ENCODE assay signal across 1 cellular context in the genomic region with DNA sequence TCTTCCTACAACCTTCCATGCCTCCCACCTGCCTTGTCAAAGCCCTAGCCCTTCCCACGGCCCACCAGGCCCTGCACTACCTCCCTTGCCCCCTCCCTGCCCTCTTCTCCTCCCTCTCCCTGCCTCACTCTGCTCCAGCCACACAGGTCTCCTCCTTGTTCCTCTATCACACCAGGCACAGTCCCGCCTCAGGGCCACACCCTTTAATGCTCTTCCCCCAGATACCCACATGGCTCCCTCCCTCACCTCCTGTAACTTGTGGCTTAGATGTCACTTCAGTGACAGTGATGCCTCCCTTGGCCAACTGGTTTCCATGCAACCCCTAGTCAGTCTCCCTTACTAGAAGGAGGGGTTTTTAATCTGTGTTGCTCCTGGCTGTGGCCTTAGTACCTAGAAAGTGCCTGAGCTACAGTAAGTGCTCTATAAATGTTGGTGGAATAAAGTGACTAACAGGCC.
TF ChIP-seq lines count a peak whose summit lies in the region.

No MANE protein-coding gene starts in this region.

TF ChIP-seq in GM23338, 12 proteins besides CTCF, POLR2A, EP300 and RAD21 (continued from another document):
- TF ChIP-seq, protein P1, sequence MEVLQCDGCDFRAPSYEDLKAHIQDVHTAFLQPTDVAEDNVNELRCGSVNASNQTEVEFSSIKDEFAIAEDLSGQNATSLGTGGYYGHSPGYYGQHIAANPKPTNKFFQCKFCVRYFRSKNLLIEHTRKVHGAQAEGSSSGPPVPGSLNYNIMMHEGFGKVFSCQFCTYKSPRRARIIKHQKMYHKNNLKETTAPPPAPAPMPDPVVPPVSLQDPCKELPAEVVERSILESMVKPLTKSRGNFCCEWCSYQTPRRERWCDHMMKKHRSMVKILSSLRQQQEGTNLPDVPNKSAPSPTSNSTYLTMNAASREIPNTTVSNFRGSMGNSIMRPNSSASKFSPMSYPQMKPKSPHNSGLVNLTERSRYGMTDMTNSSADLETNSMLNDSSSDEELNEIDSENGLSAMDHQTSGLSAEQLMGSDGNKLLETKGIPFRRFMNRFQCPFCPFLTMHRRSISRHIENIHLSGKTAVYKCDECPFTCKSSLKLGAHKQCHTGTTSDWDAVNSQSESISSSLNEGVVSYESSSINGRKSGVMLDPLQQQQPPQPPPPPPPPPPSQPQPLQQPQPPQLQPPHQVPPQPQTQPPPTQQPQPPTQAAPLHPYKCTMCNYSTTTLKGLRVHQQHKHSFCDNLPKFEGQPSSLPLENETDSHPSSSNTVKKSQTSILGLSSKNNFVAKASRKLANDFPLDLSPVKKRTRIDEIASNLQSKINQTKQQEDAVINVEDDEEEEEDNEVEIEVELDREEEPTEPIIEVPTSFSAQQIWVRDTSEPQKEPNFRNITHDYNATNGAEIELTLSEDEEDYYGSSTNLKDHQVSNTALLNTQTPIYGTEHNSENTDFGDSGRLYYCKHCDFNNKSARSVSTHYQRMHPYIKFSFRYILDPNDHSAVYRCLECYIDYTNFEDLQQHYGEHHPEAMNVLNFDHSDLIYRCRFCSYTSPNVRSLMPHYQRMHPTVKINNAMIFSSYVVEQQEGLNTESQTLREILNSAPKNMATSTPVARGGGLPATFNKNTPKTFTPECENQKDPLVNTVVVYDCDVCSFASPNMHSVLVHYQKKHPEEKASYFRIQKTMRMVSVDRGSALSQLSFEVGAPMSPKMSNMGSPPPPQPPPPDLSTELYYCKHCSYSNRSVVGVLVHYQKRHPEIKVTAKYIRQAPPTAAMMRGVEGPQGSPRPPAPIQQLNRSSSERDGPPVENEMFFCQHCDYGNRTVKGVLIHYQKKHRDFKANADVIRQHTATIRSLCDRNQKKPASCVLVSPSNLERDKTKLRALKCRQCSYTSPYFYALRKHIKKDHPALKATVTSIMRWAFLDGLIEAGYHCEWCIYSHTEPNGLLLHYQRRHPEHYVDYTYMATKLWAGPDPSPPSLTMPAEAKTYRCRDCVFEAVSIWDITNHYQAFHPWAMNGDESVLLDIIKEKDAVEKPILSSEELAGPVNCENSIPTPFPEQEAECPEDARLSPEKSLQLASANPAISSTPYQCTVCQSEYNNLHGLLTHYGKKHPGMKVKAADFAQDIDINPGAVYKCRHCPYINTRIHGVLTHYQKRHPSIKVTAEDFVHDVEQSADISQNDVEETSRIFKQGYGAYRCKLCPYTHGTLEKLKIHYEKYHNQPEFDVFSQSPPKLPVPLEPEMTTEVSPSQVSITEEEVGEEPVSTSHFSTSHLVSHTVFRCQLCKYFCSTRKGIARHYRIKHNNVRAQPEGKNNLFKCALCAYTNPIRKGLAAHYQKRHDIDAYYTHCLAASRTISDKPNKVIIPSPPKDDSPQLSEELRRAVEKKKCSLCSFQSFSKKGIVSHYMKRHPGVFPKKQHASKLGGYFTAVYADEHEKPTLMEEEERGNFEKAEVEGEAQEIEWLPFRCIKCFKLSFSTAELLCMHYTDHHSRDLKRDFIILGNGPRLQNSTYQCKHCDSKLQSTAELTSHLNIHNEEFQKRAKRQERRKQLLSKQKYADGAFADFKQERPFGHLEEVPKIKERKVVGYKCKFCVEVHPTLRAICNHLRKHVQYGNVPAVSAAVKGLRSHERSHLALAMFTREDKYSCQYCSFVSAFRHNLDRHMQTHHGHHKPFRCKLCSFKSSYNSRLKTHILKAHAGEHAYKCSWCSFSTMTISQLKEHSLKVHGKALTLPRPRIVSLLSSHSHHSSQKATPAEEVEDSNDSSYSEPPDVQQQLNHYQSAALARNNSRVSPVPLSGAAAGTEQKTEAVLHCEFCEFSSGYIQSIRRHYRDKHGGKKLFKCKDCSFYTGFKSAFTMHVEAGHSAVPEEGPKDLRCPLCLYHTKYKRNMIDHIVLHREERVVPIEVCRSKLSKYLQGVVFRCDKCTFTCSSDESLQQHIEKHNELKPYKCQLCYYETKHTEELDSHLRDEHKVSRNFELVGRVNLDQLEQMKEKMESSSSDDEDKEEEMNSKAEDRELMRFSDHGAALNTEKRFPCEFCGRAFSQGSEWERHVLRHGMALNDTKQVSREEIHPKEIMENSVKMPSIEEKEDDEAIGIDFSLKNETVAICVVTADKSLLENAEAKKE (CRISPR knock-in tag; IDR thresholded peaks at IDR 0.05), result no peak
- TF ChIP-seq NANOG (IDR thresholded peaks at IDR 0.05; ENCODE audit: borderline replicate concordance) (no peak), POLR2AphosphoS5 (IDR thresholded peaks at IDR 0.05; ENCODE audit: low read depth) (no peak), CREB1 (CRISPR knock-in tag; IDR thresholded peaks at IDR 0.05; ENCODE audit: low read depth) (no peak), ZNF331 (CRISPR knock-in tag; IDR thresholded peaks at IDR 0.05; ENCODE audit: low read depth) (no peak), EZH2 (IDR thresholded peaks at IDR 0.05; ENCODE audit: low read depth, unreplicated experiment) (no peak), JUNB (IDR thresholded peaks at IDR 0.05; ENCODE audit: unreplicated experiment) (no peak)
- TF ChIP-seq, protein P2, sequence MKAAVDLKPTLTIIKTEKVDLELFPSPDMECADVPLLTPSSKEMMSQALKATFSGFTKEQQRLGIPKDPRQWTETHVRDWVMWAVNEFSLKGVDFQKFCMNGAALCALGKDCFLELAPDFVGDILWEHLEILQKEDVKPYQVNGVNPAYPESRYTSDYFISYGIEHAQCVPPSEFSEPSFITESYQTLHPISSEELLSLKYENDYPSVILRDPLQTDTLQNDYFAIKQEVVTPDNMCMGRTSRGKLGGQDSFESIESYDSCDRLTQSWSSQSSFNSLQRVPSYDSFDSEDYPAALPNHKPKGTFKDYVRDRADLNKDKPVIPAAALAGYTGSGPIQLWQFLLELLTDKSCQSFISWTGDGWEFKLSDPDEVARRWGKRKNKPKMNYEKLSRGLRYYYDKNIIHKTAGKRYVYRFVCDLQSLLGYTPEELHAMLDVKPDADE (IDR thresholded peaks at IDR 0.05), result no peak
